ENCODE assay signal across 17 cellular contexts in the genomic region with DNA sequence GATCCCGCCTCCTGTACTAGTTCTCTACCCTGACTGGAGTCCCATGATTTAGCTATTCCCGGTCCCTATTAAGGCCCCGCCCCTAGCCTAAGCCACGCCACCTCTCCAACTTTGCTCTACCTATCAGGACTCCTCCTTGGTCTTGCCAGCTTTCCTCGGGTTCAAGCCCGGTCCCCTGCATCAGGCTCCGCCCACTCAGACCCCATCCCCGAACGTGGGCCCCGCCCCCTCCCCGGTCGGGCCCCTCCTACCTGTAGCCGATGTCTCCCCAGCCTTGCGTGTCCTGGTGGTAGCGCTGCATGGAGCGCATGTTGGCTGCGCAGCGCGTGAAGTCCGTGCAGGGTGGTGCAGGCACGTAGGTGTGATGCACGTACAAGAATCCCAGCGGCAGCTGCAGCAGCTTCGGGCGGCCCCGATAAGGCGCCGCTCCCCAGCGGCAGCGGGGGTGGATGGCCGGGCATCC. TPM values are rescaled to one million over a fixed set of nuclear protein-coding genes. Genes with fewer than 3 reads are reported as not detected.
"Had no signal": no experiment of that assay in that cellular context is flagged by ENCODE, and none has a peak within 500 bp of the region (broad histone marks: within the 10 kb centered on the region; RNA-seq: fewer than 3 reads in every experiment).

No MANE protein-coding gene starts in this region.

- H3K9me3 ChIP-seq: ascending aorta, heart left ventricle had no signal

- H3K9me3 Mint-ChIP-seq: type B pancreatic cell had no signal

- H3K36me3 ChIP-seq: ascending aorta, heart left ventricle had no signal

- ATAC-seq: activated CD8-positive, alpha-beta memory T cell treated with anti-CD3 and anti-CD28 coated beads, Interleukin-2, amount 10 ng/mL, durations not matched to agents 7 days and 5 days; heart left ventricle had no signal

- H3K27ac Mint-ChIP-seq: activated CD8-positive, alpha-beta memory T cell treated with anti-CD3 and anti-CD28 coated beads, Interleukin-2, amount 10 ng/mL, durations not matched to agents 7 days and 5 days; type B pancreatic cell had no signal

- H3K36me3 Mint-ChIP-seq: type B pancreatic cell had no signal

- DNase-seq: activated CD4-positive, alpha-beta T cell treated with anti-CD3 and anti-CD28 coated beads for 1 hour; activated CD4-positive, alpha-beta T cell treated with anti-CD3 and anti-CD28 coated beads, Interleukin-2, amount 50 U/mL, for 48 hours; activated CD8-positive, alpha-beta memory T cell treated with anti-CD3 and anti-CD28 coated beads, Interleukin-2, amount 10 ng/mL, durations not matched to agents 7 days and 5 days; activated naive CD4-positive, alpha-beta T cell; heart left ventricle; mesendoderm; stimulated activated naive CD4-positive, alpha-beta T cell treated with Interleukin-2 at 50 U/mL for 16 hours; T-helper 2 cell had no signal

- H3K27ac ChIP-seq: ascending aorta, heart left ventricle, SK-N-MC had no signal

- H3K4me3 Mint-ChIP-seq: activated CD8-positive, alpha-beta memory T cell treated with anti-CD3 and anti-CD28 coated beads, Interleukin-2, amount 10 ng/mL, durations not matched to agents 7 days and 5 days; type B pancreatic cell had no signal

- H3K4me3 ChIP-seq: ascending aorta, heart left ventricle, SK-N-MC had no signal

RNA-seq across cellular contexts. Expression of gene RASAL3, which starts 7.3 kb away (rescaled TPM):
- total RNA-seq: bronchial epithelial cell, fibroblast of lung, kidney epithelial cell had no signal
- polyA plus RNA-seq: fibroblast of lung had no signal

RNA-seq across cellular contexts. Expression of gene PGLYRP2, which starts 7.6 kb away (rescaled TPM):
- total RNA-seq: ascending aorta, bronchial epithelial cell, fibroblast of lung, frontal cortex, heart left ventricle, kidney epithelial cell, posterior vena cava, right cardiac atrium had no signal
- polyA plus RNA-seq: fibroblast of lung, heart left ventricle, right cardiac atrium had no signal

RNA-seq across cellular contexts. Expression of gene CYP4F22, which starts 36.7 kb away (rescaled TPM):
- total RNA-seq: ascending aorta, bronchial epithelial cell, fibroblast of lung, frontal cortex, kidney epithelial cell, posterior vena cava, right cardiac atrium had no signal
- polyA plus RNA-seq: fibroblast of lung, heart left ventricle, right cardiac atrium had no signal
